11 cellular contexts compared by ENCODE assay signal in genomic region chr4:115834441-115834840, GRCh38.
"Had no signal": no experiment of that assay in that cellular context is flagged by ENCODE, and none has a peak within 500 bp of the region (broad histone marks: within the 10 kb centered on the region; RNA-seq: fewer than 3 reads in every experiment).

No MANE protein-coding gene starts in this region.

- H3K27me3 Mint-ChIP-seq: activated B cell treated with CpG ODN at 0.5 μM for 24 hours; activated CD4-positive, alpha-beta T cell treated with anti-CD3 and anti-CD28 coated beads, Interleukin-2, amount 10 ng/mL, durations not matched to agents 7 days and 5 days; activated naive CD4-positive, alpha-beta T cell treated with anti-CD3 and anti-CD28 coated beads, Interleukin-2, amount 50 U/mL, for 24 hours; effector memory CD8-positive, alpha-beta T cell; natural killer cell treated with Interleukin-12 subunit alpha and Interleukin-12 subunit beta and Interleukin-15 and Interleukin-18, amount 100 ng/mL, for 72 hours; T-cell had no signal

- ATAC-seq: effector memory CD8-positive, alpha-beta T cell; natural killer cell treated with Interleukin-12 subunit alpha and Interleukin-12 subunit beta and Interleukin-15 and Interleukin-18, amount 100 ng/mL, for 72 hours; stimulated activated naive CD8-positive, alpha-beta T cell treated with anti-CD3 and anti-CD28 coated beads, Interleukin-15, Interleukin-2, amounts not matched to agents 100 U/mL and 50 U/mL, for 24 hours; T-cell had no signal

- DNase-seq: activated B cell treated with CpG ODN at 0.5 μM for 24 hours; activated CD4-positive, alpha-beta T cell treated with anti-CD3 and anti-CD28 coated beads, Interleukin-2, amount 10 ng/mL, durations not matched to agents 7 days and 5 days; activated CD8-positive, alpha-beta memory T cell treated with anti-CD3 and anti-CD28 coated beads for 24 hours; central memory CD4-positive, alpha-beta T cell; effector memory CD8-positive, alpha-beta T cell; stimulated activated CD4-positive, alpha-beta T cell treated with anti-CD3 and anti-CD28 coated beads, Interleukin-2, amount 100 ng/mL, for 48 hours; stimulated activated naive CD8-positive, alpha-beta T cell treated with anti-CD3 and anti-CD28 coated beads, Interleukin-15, Interleukin-2, amounts not matched to agents 100 U/mL and 50 U/mL, for 24 hours; T-cell; T1000 had no signal

- H3K4me3 Mint-ChIP-seq: activated B cell treated with CpG ODN at 0.5 μM for 24 hours; activated CD4-positive, alpha-beta T cell treated with anti-CD3 and anti-CD28 coated beads, Interleukin-2, amount 10 ng/mL, durations not matched to agents 7 days and 5 days; activated naive CD4-positive, alpha-beta T cell treated with anti-CD3 and anti-CD28 coated beads, Interleukin-2, amount 50 U/mL, for 24 hours; effector memory CD8-positive, alpha-beta T cell; natural killer cell treated with Interleukin-12 subunit alpha and Interleukin-12 subunit beta and Interleukin-15 and Interleukin-18, amount 100 ng/mL, for 72 hours; T-cell had no signal

- H3K4me1 Mint-ChIP-seq: activated B cell treated with CpG ODN at 0.5 μM for 24 hours; activated CD4-positive, alpha-beta T cell treated with anti-CD3 and anti-CD28 coated beads, Interleukin-2, amount 10 ng/mL, durations not matched to agents 7 days and 5 days; activated naive CD4-positive, alpha-beta T cell treated with anti-CD3 and anti-CD28 coated beads, Interleukin-2, amount 50 U/mL, for 24 hours; T-cell had no signal

- H3K27ac Mint-ChIP-seq: activated B cell treated with CpG ODN at 0.5 μM for 24 hours; activated CD4-positive, alpha-beta T cell treated with anti-CD3 and anti-CD28 coated beads, Interleukin-2, amount 10 ng/mL, durations not matched to agents 7 days and 5 days; activated naive CD4-positive, alpha-beta T cell treated with anti-CD3 and anti-CD28 coated beads, Interleukin-2, amount 50 U/mL, for 24 hours; effector memory CD8-positive, alpha-beta T cell; natural killer cell treated with Interleukin-12 subunit alpha and Interleukin-12 subunit beta and Interleukin-15 and Interleukin-18, amount 100 ng/mL, for 72 hours; T-cell had no signal

- H3K36me3 Mint-ChIP-seq: activated naive CD4-positive, alpha-beta T cell treated with anti-CD3 and anti-CD28 coated beads, Interleukin-2, amount 50 U/mL, for 24 hours; T-cell had no signal
